ENCODE assay signal across 11 cellular contexts in genomic region chr1:117573386-117574040, GRCh38. TPM values are rescaled to one million over a fixed set of nuclear protein-coding genes. Genes with fewer than 3 reads are reported as not detected.
A peak's percentile ranks its signal among the peaks of the same experiment; 100 is the strongest.
DNase-seq lines count a peak whose midpoint lies in the region; ATAC-seq, FAIRE-seq and TF ChIP-seq lines count a peak whose summit lies in the region.
"Had no signal": no experiment of that assay in that cellular context is flagged by ENCODE, and none has a peak within 500 bp of the region (broad histone marks: within the 10 kb centered on the region; RNA-seq: fewer than 3 reads in every experiment).

No MANE protein-coding gene starts in this region.

- no peak for TF ChIP-seq EP300 in HepG2 (IDR thresholded peaks at IDR 0.05; ENCODE audit: low read depth in 2 of 2, low read length in 2 of 2)
- no peak for TF ChIP-seq EP300 in HepG2 (CRISPR knock-in tag; IDR thresholded peaks at IDR 0.05; ENCODE audit: borderline replicate concordance)

- no peak for FAIRE-seq in HepG2 (lab: Jason Lieb, UNC)

- intact Hi-C loops in HepG2 (cut with micrococcal nuclease; ENCODE audit: unreplicated experiment) = no loop called here

- no peaks in the 10 kb centered on the region for H3K9me3 ChIP-seq in HepG2 (ENCODE audit: low read length)
- H3K9me3 ChIP-seq: thoracic aorta had no signal

- in situ Hi-C loops in HepG2 (cut with HindIII; ENCODE audit: extremely low pct_ligation_motif_present, low pct_unique_long_range_greater_than_20kb) = no loop called here
- in situ Hi-C loops in G401 (cut with HindIII; ENCODE audit: low sequenced_read_pairs) = no loop called here

- H3K27me3 ChIP-seq in HepG2 (ENCODE audit: control insufficient read depth in 1 of 2, insufficient read depth in 2 of 2, low read length in 2 of 2) = peaks cover 0 to 1% of the 10 kb centered on the region in 2 experiments; a peak in 1 of 5 replicates

- peak; percentile 71 for ATAC-seq in HepG2

- CTCF ChIA-PET in HepG2 (lab: Yijun Ruan, JAX; ENCODE audit: low intra/inter-chr PET ratio, low total read pairs) = no interaction called here

- BruUV-seq in HepG2 (replicated peaks; lab: Mats Ljungman, UMichigan) = no TSS peak

- TF ChIP-seq POLR2A in HepG2 (IDR thresholded peaks at IDR 0.05; ENCODE audit: insufficient read depth in 1 of 2, low read depth in 2 of 2, low read length in 2 of 2) = no peak

- peaks cover 28% of the 10 kb centered on the region for H3K4me1 ChIP-seq in HepG2 (ENCODE audit: insufficient read depth, low read length)

- POLR2A ChIA-PET in HepG2 (lab: Yijun Ruan, JAX) = no interaction called here

- H3K79me2 ChIP-seq in HepG2 (ENCODE audit: insufficient read depth, low read length) = no peaks in the 10 kb centered on the region

- no peak overlapping the region for H3K4me3 ChIP-seq in HepG2 (replicated peaks in 1 of 3; ENCODE audit: insufficient read depth in 1 of 3, low read depth in 2 of 3, low read length in 3 of 3)
- H3K4me3 ChIP-seq: thoracic aorta had no signal

- no peaks in the 10 kb centered on the region for H4K20me1 ChIP-seq in HepG2 (ENCODE audit: insufficient read depth, low read length)

- no peaks in the 10 kb centered on the region for H3K36me3 ChIP-seq in HepG2 (replicated peaks in 1 of 2; ENCODE audit: control insufficient read depth in 1 of 2, insufficient read depth in 2 of 2, low read length in 2 of 2)
- H3K36me3 ChIP-seq: thoracic aorta had no signal

- 57% methylated on average over 4 of the region's 10 CpGs for WGBS in HepG2 (ENCODE audit: low lambda C conversion rate)

- DNase-seq in DMS53 (lab: John Stamatoyannopoulos, UW) = peak; percentile 43
- no peak for DNase-seq in DMS53 treated with DMSO at 0.1 percent for 48 hours (lab: John Stamatoyannopoulos, UW; ENCODE audit: unreplicated experiment)
- peak; percentile 59 for DNase-seq in HT1080 (ENCODE audit: low read depth)
- peak; percentile 40 for DNase-seq in amniotic epithelial cell (ENCODE audit: low read depth)
- DNase-seq in HepG2 (ENCODE audit: low spot score) = no peak
- DNase-seq in DMS79 treated with DMSO at 0.1 percent for 48 hours (lab: John Stamatoyannopoulos, UW) = no peak
- no peak for DNase-seq in G401 (ENCODE audit: low spot score)
- DNase-seq in SK-N-DZ (ENCODE audit: low spot score) = no peak
- DNase-seq: activated B cell treated with CpG ODN at 0.5 μM for 24 hours, hypothalamus had no signal

- no peak overlapping the region for H3K9ac ChIP-seq in HepG2 (ENCODE audit: insufficient read depth, low read depth, low read length)

- TF ChIP-seq CTCF in HepG2 (CRISPR knock-in tag; IDR thresholded peaks at IDR 0.05) = no peak

- peak overlapping the region; percentile 44; the same call in 1 of the 2 replicates for H3K4me2 ChIP-seq in HepG2 (ENCODE audit: low read depth, low read length)

- H2AFZ ChIP-seq in HepG2 (ENCODE audit: low read length) = no peak overlapping the region

- no peak overlapping the region for H3K27ac ChIP-seq in HepG2 (ENCODE audit: extremely low read length, insufficient read depth, low read length)
- H3K27ac ChIP-seq: thoracic aorta had no signal

- no peak for TF ChIP-seq RAD21 in HepG2 (CRISPR knock-in tag; IDR thresholded peaks at IDR 0.05)

TF ChIP-seq in HepG2, 621 proteins besides CTCF, POLR2A, EP300 and RAD21:
- no peak for TF ChIP-seq ZNF672 (CRISPR knock-in tag; IDR thresholded peaks at IDR 0.05)
- TF ChIP-seq FOSL2 (CRISPR knock-in tag; IDR thresholded peaks at IDR 0.05) = 0 out of 2 replicates have a peak, but pooled peaks have one; percentile 19
- TF ChIP-seq PRPF4 (IDR thresholded peaks at IDR 0.05; ENCODE audit: low read depth, low read length, poor library complexity, severe bottlenecking) = no peak
- no peak for TF ChIP-seq SIN3B (IDR thresholded peaks at IDR 0.05; ENCODE audit: low read length)

RNA-seq across cellular contexts. Expression of gene TENT5C, which starts 32.3 kb away (rescaled TPM):
- total RNA-seq in HT1080 (2014; rRNA removed; shearing (Covaris generic)) = 0.77 and 1.7 TPM in 2 replicates
- 0.79 and 1.2 TPM in 2 replicates for polyA plus RNA-seq in HT1080 (2015; cell fraction: cytosol; rRNA removed)
- 1.1 and 1.2 TPM in 2 replicates for polyA plus RNA-seq in HT1080 (2015; cell fraction: nucleus; rRNA removed)
- total RNA-seq in HepG2 (2016; rRNA removed; fragmentation: Illumina TruSeq; extraction: Trizol) = 0.02 and 0.04 TPM in 2 replicates
- not detected in 2 replicates for total RNA-seq in HepG2 (2016; cell fraction: cytosol; rRNA removed; fragmentation: Illumina TruSeq; extraction: Trizol; ENCODE audit: low read depth)
- total RNA-seq in HepG2 (2016; cell fraction: insoluble cytoplasmic fraction; rRNA removed; fragmentation: Illumina TruSeq; extraction: Trizol) = 0.04 TPM in 1 of 2 replicates, not detected in the other
- 0.03 TPM in 1 of 2 replicates, not detected in the other for total RNA-seq in HepG2 (2016; cell fraction: membrane; rRNA removed; fragmentation: Illumina TruSeq; extraction: Trizol)
- total RNA-seq in HepG2 (2016; cell fraction: nucleus; rRNA removed; fragmentation: Illumina TruSeq; extraction: Trizol) = 0.06 TPM in 1 of 2 replicates, not detected in the other
- polyA plus RNA-seq in HepG2 (2011; rRNA removed) = 0.30 and 0.38 TPM in 2 replicates
- polyA plus RNA-seq in HepG2 (2011; cell fraction: cytosol; rRNA removed) = 0.28 and 0.33 TPM in 2 replicates
- 0.26 and 0.35 TPM in 2 replicates for polyA plus RNA-seq in HepG2 (2011; cell fraction: nucleus; rRNA removed)
- 0.05 and 0.21 TPM in 2 replicates for polyA plus RNA-seq in HepG2 (2012)
- polyA plus RNA-seq in HepG2 (2016; cell fraction: cytosol; fragmentation: Illumina TruSeq; extraction: Trizol; ENCODE audit: low read depth) = not detected in 2 replicates
- 0.03 and 0.04 TPM in 2 replicates for polyA plus RNA-seq in HepG2 (2016; cell fraction: insoluble cytoplasmic fraction; fragmentation: Illumina TruSeq; extraction: Trizol; ENCODE audit: low read depth)
- polyA plus RNA-seq in HepG2 (2016; cell fraction: membrane; fragmentation: Illumina TruSeq; extraction: Trizol; ENCODE audit: low read depth) = not detected in 2 replicates
- polyA plus RNA-seq in HepG2 (2016; cell fraction: nucleus; fragmentation: Illumina TruSeq; extraction: Trizol; ENCODE audit: insufficient read depth, low read depth) = not detected in 2 replicates
- polyA minus RNA-seq in HepG2 (2011; rRNA and poly(A)+ RNA removed; ENCODE audit: low replicate concordance) = 1.3 and 2.5 TPM in 2 replicates
- polyA minus RNA-seq in HepG2 (2011; cell fraction: cytosol; rRNA and poly(A)+ RNA removed) = 0.88 and 0.99 TPM in 2 replicates
- polyA minus RNA-seq in HepG2 (2011; cell fraction: nucleus; rRNA and poly(A)+ RNA removed) = 1.3 and 1.4 TPM in 2 replicates
- 0.25 and 0.85 TPM in 2 replicates for total RNA-seq in G401 (2014; rRNA removed; shearing (Covaris generic))
- polyA plus RNA-seq in SK-N-DZ (2014; cell fraction: cytosol; rRNA removed) = not detected in 2 replicates
- polyA plus RNA-seq in SK-N-DZ (2014; cell fraction: nucleus; rRNA removed) = not detected in 2 replicates

Comparison
In these comparisons a context has a peak if more than half of its experiments do, and no peak if none do; other contexts are left out.
1. DNase-seq: peak in DMS53 (single experiment), HT1080 (single experiment) and amniotic epithelial cell (single experiment); none in DMS53 treated with DMSO at 0.1 percent for 48 hours (single experiment), HepG2 (single experiment), DMS79 treated with DMSO at 0.1 percent for 48 hours (single experiment), G401 (single experiment) and SK-N-DZ (single experiment).